In the genomic region with DNA sequence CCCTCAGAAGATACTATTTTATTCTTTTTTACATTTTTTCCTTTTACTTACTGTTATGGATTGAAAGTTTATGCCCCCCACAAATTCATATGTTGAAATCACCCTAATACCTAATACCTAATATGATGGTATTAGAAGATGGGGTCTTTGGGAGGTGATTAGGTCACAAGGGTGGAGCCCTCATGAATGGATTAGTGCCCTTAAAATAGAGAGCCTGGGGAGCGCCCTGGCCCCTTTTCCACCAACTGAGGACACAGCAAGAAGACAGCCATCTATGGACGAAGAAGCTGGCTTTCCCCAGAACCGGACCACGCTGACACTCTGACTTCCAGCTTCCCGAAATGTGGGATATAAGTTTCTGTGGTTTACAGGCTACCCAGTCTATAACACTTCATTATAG, we compare ENCODE assay signal across 19 cellular contexts. TPM values are rescaled to one million over a fixed set of nuclear protein-coding genes. Genes with fewer than 3 reads are reported as not detected.
A peak's percentile ranks its signal among the peaks of the same experiment; 100 is the strongest.
DNase-seq lines count a peak whose midpoint lies in the region; ATAC-seq, FAIRE-seq and TF ChIP-seq lines count a peak whose summit lies in the region.
"Had no signal": no experiment of that assay in that cellular context is flagged by ENCODE, and none has a peak within 500 bp of the region (broad histone marks: within the 10 kb centered on the region; RNA-seq: fewer than 3 reads in every experiment).

No MANE protein-coding gene starts in this region.

- H3K4me1 ChIP-seq in HepG2 (ENCODE audit: insufficient read depth, low read length) (peaks cover 77% of the 10 kb centered on the region), right lobe of liver (no peaks in the 10 kb centered on the region), RWPE2 (ENCODE audit: insufficient read depth, poor library complexity, severe bottlenecking) (peaks cover 21% of the 10 kb centered on the region), keratinocyte (ENCODE audit: control insufficient read depth, extremely low read depth, insufficient read depth, low read length) (peaks cover 25% of the 10 kb centered on the region), transverse colon (no peaks in the 10 kb centered on the region)

- no peak for TF ChIP-seq RAD21 in HepG2 (CRISPR knock-in tag; IDR thresholded peaks at IDR 0.05)

- H4K20me1 ChIP-seq in HepG2 (ENCODE audit: insufficient read depth, low read length) (no peaks in the 10 kb centered on the region), keratinocyte (ENCODE audit: control insufficient read depth, extremely low read depth, insufficient read depth, low read length) (no peaks in the 10 kb centered on the region)
- H4K20me1 ChIP-seq: BLaER1 had no signal

- 78% methylated on average over 5 of the region's 5 CpGs for WGBS in HepG2 (ENCODE audit: low lambda C conversion rate)
- 50% methylated on average over 2 of the region's 5 CpGs for WGBS in right lobe of liver (ENCODE audit: insufficient coverage, low coverage, low lambda C conversion rate, missing lambda C conversion rate)
- 74 to 80% methylated on average over 1 to 5 of the region's 5 CpGs for WGBS in transverse colon (ENCODE audit: low coverage in 1 of 2), 2 donors

- H3K4me3 ChIP-seq in HepG2 (replicated peaks in 1 of 3; ENCODE audit: insufficient read depth in 1 of 3, low read depth in 2 of 3, low read length in 3 of 3) (no peak overlapping the region), right lobe of liver (no peak overlapping the region), RWPE2 (ENCODE audit: severe bottlenecking) (no peak overlapping the region), keratinocyte (ENCODE audit: control insufficient read depth in 2 of 3, extremely low read depth in 1 of 3, insufficient read depth in 2 of 3, low read depth in 1 of 3, low read length in 3 of 3) (no peak overlapping the region), transverse colon (no peak overlapping the region)
- H3K4me3 ChIP-seq: BLaER1, GM12878 had no signal

- intact Hi-C loops in HepG2 (cut with micrococcal nuclease; ENCODE audit: unreplicated experiment) = loop anchor here (5.0 kb wide), 1 partner anchor 155 kb away; no protein-coding TSS in a partner anchor
- intact Hi-C loops in right lobe of liver (cut with DNase I) = no loop called here
- intact Hi-C loops in left ventricle myocardium superior (cut with micrococcal nuclease) = no loop called here
- intact Hi-C loops in transverse colon (cut with DNase I; ENCODE audit: low total_unique reads) = no loop called here

- no peak for TF ChIP-seq CTCF in HepG2 (CRISPR knock-in tag; IDR thresholded peaks at IDR 0.05)
- TF ChIP-seq CTCF in right lobe of liver (IDR thresholded peaks at IDR 0.05) = no peak
- TF ChIP-seq CTCF in RWPE2 (IDR thresholded peaks at IDR 0.05; ENCODE audit: poor library complexity, severe bottlenecking) = no peak
- TF ChIP-seq CTCF in keratinocyte (optimal IDR thresholded peaks at IDR 0.05 in 1 of 3, IDR thresholded peaks at IDR 0.05 in 1 of 3, conservative IDR thresholded peaks at IDR 0.05 in 1 of 3; ENCODE audit: extremely low read depth in 1 of 3, insufficient read depth in 2 of 3, low read length in 3 of 3) = no peak
- no peak for TF ChIP-seq CTCF in transverse colon (IDR thresholded peaks at IDR 0.05)

- TF ChIP-seq POLR2A in HepG2 (IDR thresholded peaks at IDR 0.05; ENCODE audit: insufficient read depth in 1 of 2, low read depth in 2 of 2, low read length in 2 of 2) (no peak), right lobe of liver (IDR thresholded peaks at IDR 0.05) (no peak), transverse colon (IDR thresholded peaks at IDR 0.05) (no peak)

- H3K27ac ChIP-seq in HepG2 (ENCODE audit: extremely low read length, insufficient read depth, low read length) (peak overlapping the region; percentile 64), right lobe of liver (no peak overlapping the region), RWPE2 (ENCODE audit: poor library complexity, severe bottlenecking) (peak overlapping the region; percentile 93), keratinocyte (ENCODE audit: control insufficient read depth, insufficient read depth, low read length) (peak overlapping the region; percentile 5), transverse colon (no peak overlapping the region)
- H3K27ac ChIP-seq: BLaER1, HL-60 had no signal

- H3K79me2 ChIP-seq in HepG2 (ENCODE audit: insufficient read depth, low read length) = no peaks in the 10 kb centered on the region
- no peaks in the 10 kb centered on the region for H3K79me2 ChIP-seq in keratinocyte (ENCODE audit: control insufficient read depth, insufficient read depth, low read length)

- no peaks in the 10 kb centered on the region for H3K9me3 ChIP-seq in HepG2 (ENCODE audit: low read length)
- no peaks in the 10 kb centered on the region for H3K9me3 ChIP-seq in right lobe of liver
- no peaks in the 10 kb centered on the region for H3K9me3 ChIP-seq in RWPE2 (ENCODE audit: severe bottlenecking)
- peaks cover 2% of the 10 kb centered on the region for H3K9me3 ChIP-seq in keratinocyte (ENCODE audit: control insufficient read depth, low read depth, low read length)
- no peaks in the 10 kb centered on the region for H3K9me3 ChIP-seq in transverse colon

- TF ChIP-seq EP300 in HepG2 (IDR thresholded peaks at IDR 0.05; ENCODE audit: low read depth in 2 of 2, low read length in 2 of 2) (no peak), HepG2 (CRISPR knock-in tag; IDR thresholded peaks at IDR 0.05; ENCODE audit: borderline replicate concordance) (no peak), transverse colon (IDR thresholded peaks at IDR 0.05; ENCODE audit: low read depth) (no peak)

- in situ Hi-C loops in HepG2 (cut with HindIII; ENCODE audit: extremely low pct_ligation_motif_present, low pct_unique_long_range_greater_than_20kb) = no loop called here
- in situ Hi-C loops in transverse colon (cut with MboI; ENCODE audit: low pct_ligation_motif_present in 1 of 4, low pct_unique_long_range_greater_than_20kb in 1 of 4, low sequenced_read_pairs in 3 of 4) = no loop called here

- H3K4me2 ChIP-seq in HepG2 (ENCODE audit: low read depth, low read length) (no peak overlapping the region), keratinocyte (ENCODE audit: control insufficient read depth, extremely low read depth, insufficient read depth, low read depth, low read length) (no peak overlapping the region)
- H3K4me2 ChIP-seq: BLaER1 had no signal

- ATAC-seq in HepG2 (no peak), right lobe of liver (no peak), RWPE2 (ENCODE audit: low read depth) (no peak), left ventricle myocardium superior (no peak), HG03442 (IDR thresholded peaks at IDR 0.05; ENCODE audit: unreplicated experiment) (no peak)
- ATAC-seq: CD8-positive, alpha-beta T cell; GM12878 had no signal

- no peak overlapping the region for H2AFZ ChIP-seq in HepG2 (ENCODE audit: low read length)
- no peak overlapping the region for H2AFZ ChIP-seq in keratinocyte (ENCODE audit: control insufficient read depth, low read length)

- dilution Hi-C loops in keratinocyte (cut with MboI; ENCODE audit: extremely low pct_ligation_motif_present, low sequenced_read_pairs) = no loop called here

- DNase-seq in HepG2 (ENCODE audit: low spot score) (no peak), right lobe of liver (no peak), RWPE2 (ENCODE audit: low spot score) (no peak), keratinocyte (ENCODE audit: low read depth, low spot score) (no peak), left ventricle myocardium superior (no peak), transverse colon (no peak)
- DNase-seq: 8988T; CD8-positive, alpha-beta T cell; DMS 273 treated with DMSO at 0.1 percent for 48 hours; DMS53; DND-41; H9 had no signal

- BruUV-seq in HepG2 (replicated peaks; lab: Mats Ljungman, UMichigan) = no TSS peak

- H3K9ac ChIP-seq in HepG2 (ENCODE audit: insufficient read depth, low read depth, low read length) = no peak overlapping the region
- no peak overlapping the region for H3K9ac ChIP-seq in keratinocyte (ENCODE audit: control insufficient read depth, extremely low read depth, insufficient read depth, low read length)
- H3K9ac ChIP-seq: BLaER1 had no signal

- CTCF ChIA-PET in HepG2 (lab: Yijun Ruan, JAX; ENCODE audit: low intra/inter-chr PET ratio, low total read pairs) = no interaction called here

- FAIRE-seq in HepG2 (lab: Jason Lieb, UNC) (no peak), keratinocyte (lab: Jason Lieb, UNC) (no peak)
- FAIRE-seq: GM12878, H1 had no signal

- no peaks in the 10 kb centered on the region for H3K9me1 ChIP-seq in keratinocyte (ENCODE audit: control insufficient read depth, extremely low read depth, insufficient read depth, low read length)

- POLR2A ChIA-PET in HepG2 (lab: Yijun Ruan, JAX) = no interaction called here

- H3K27me3 ChIP-seq in HepG2 (ENCODE audit: control insufficient read depth in 1 of 2, insufficient read depth in 2 of 2, low read length in 2 of 2) (no peaks in the 10 kb centered on the region), right lobe of liver (no peaks in the 10 kb centered on the region), RWPE2 (ENCODE audit: insufficient read depth, poor library complexity, severe bottlenecking) (no peaks in the 10 kb centered on the region), keratinocyte (ENCODE audit: control insufficient read depth, extremely low read depth, insufficient read depth, low read length) (no peaks in the 10 kb centered on the region), transverse colon (no peaks in the 10 kb centered on the region)
- H3K27me3 ChIP-seq: BLaER1 had no signal

- no peaks in the 10 kb centered on the region for H3K36me3 ChIP-seq in HepG2 (replicated peaks in 1 of 2; ENCODE audit: control insufficient read depth in 1 of 2, insufficient read depth in 2 of 2, low read length in 2 of 2)
- H3K36me3 ChIP-seq in right lobe of liver = no peaks in the 10 kb centered on the region
- 0 out of 2 replicates have a peak, but pooled peaks cover 4% of the 10 kb centered on the region for H3K36me3 ChIP-seq in RWPE2 (ENCODE audit: low read depth)
- H3K36me3 ChIP-seq in keratinocyte (ENCODE audit: control insufficient read depth in 2 of 2, extremely low read depth in 1 of 2, insufficient read depth in 2 of 2, low read length in 2 of 2) = no peaks in the 10 kb centered on the region
- no peaks in the 10 kb centered on the region for H3K36me3 ChIP-seq in transverse colon
- H3K36me3 ChIP-seq: BLaER1 had no signal

RNA-seq across cellular contexts. Expression of a gene that starts 58.6 kb away (rescaled TPM):
- total RNA-seq in HepG2 (2016; rRNA removed; fragmentation: Illumina TruSeq; extraction: Trizol) = 176 and 185 TPM in 2 replicates
- total RNA-seq in HepG2 (2016; cell fraction: cytosol; rRNA removed; fragmentation: Illumina TruSeq; extraction: Trizol; ENCODE audit: low read depth) = 74.9 and 87.3 TPM in 2 replicates
- 158 and 182 TPM in 2 replicates for total RNA-seq in HepG2 (2016; cell fraction: insoluble cytoplasmic fraction; rRNA removed; fragmentation: Illumina TruSeq; extraction: Trizol)
- 361 and 484 TPM in 2 replicates for total RNA-seq in HepG2 (2016; cell fraction: membrane; rRNA removed; fragmentation: Illumina TruSeq; extraction: Trizol)
- total RNA-seq in HepG2 (2016; cell fraction: nucleus; rRNA removed; fragmentation: Illumina TruSeq; extraction: Trizol) = 203 and 219 TPM in 2 replicates
- 193 and 216 TPM in 2 replicates for polyA plus RNA-seq in HepG2 (2011; rRNA removed)
- 145 and 153 TPM in 2 replicates for polyA plus RNA-seq in HepG2 (2011; cell fraction: cytosol; rRNA removed)
- polyA plus RNA-seq in HepG2 (2011; cell fraction: nucleus; rRNA removed) = 169 and 173 TPM in 2 replicates
- 84.5 and 103 TPM in 2 replicates for polyA plus RNA-seq in HepG2 (2012)
- 2.5 and 3.2 TPM in 2 replicates for polyA plus RNA-seq in HepG2 (2016; cell fraction: cytosol; fragmentation: Illumina TruSeq; extraction: Trizol; ENCODE audit: low read depth)
- polyA plus RNA-seq in HepG2 (2016; cell fraction: insoluble cytoplasmic fraction; fragmentation: Illumina TruSeq; extraction: Trizol; ENCODE audit: low read depth) = 34.1 and 47.0 TPM in 2 replicates
- 7.0 and 7.3 TPM in 2 replicates for polyA plus RNA-seq in HepG2 (2016; cell fraction: membrane; fragmentation: Illumina TruSeq; extraction: Trizol; ENCODE audit: low read depth)
- 164 and 179 TPM in 2 replicates for polyA plus RNA-seq in HepG2 (2016; cell fraction: nucleus; fragmentation: Illumina TruSeq; extraction: Trizol; ENCODE audit: insufficient read depth, low read depth)
- polyA minus RNA-seq in HepG2 (2011; rRNA and poly(A)+ RNA removed; ENCODE audit: low replicate concordance) = 311 and 1,912 TPM in 2 replicates
- polyA minus RNA-seq in HepG2 (2011; cell fraction: cytosol; rRNA and poly(A)+ RNA removed) = 510 and 534 TPM in 2 replicates
- polyA minus RNA-seq in HepG2 (2011; cell fraction: nucleus; rRNA and poly(A)+ RNA removed) = 531 and 554 TPM in 2 replicates
- 100 to 1,000 TPM in 2 of 6 experiments, 10 to 100 TPM in 4; 32.9 to 173 (median 69.7) TPM for total RNA-seq in right lobe of liver
- polyA plus RNA-seq in keratinocyte = 329 to 470 TPM (median 330 TPM) in 3 replicates
- polyA plus RNA-seq in keratinocyte (2011; ENCODE audit: low read depth) = 211 TPM
- 72.0 and 90.4 TPM in 2 replicates for polyA plus RNA-seq in keratinocyte (2011; cell fraction: cytosol; rRNA removed)
- 1,599 and 1,663 TPM in 2 replicates for polyA plus RNA-seq in keratinocyte (2011; cell fraction: nucleus; rRNA removed)
- polyA plus RNA-seq in keratinocyte (2012; ENCODE audit: low replicate concordance) = 206 and 254 TPM in 2 replicates
- 2,564 to 2,839 TPM (median 2,810 TPM) in 3 replicates for polyA minus RNA-seq in keratinocyte
- 488 TPM for polyA minus RNA-seq in keratinocyte (2011; cell fraction: cytosol; rRNA and poly(A)+ RNA removed)
- polyA minus RNA-seq in keratinocyte (2011; cell fraction: nucleus; rRNA and poly(A)+ RNA removed) = 3,580 and 4,840 TPM in 2 replicates
- total RNA-seq in left ventricle myocardium superior = 61.8 TPM
- 100 to 1,000 TPM; 321 to 477 (median 380) TPM for total RNA-seq in transverse colon
- total RNA-seq: CD8-positive, alpha-beta T cell had no signal
- polyA plus RNA-seq: CD14-positive monocyte, IgD-negative memory B cell had no signal

Comparison
In these comparisons a context has a peak if more than half of its experiments do, and no peak if none do; other contexts are left out.
1. H3K27ac ChIP-seq: peak in HepG2 (single experiment), RWPE2 (single experiment) and keratinocyte (single experiment); none in right lobe of liver (0 of 3) and transverse colon (0 of 4).